In the genomic region with DNA sequence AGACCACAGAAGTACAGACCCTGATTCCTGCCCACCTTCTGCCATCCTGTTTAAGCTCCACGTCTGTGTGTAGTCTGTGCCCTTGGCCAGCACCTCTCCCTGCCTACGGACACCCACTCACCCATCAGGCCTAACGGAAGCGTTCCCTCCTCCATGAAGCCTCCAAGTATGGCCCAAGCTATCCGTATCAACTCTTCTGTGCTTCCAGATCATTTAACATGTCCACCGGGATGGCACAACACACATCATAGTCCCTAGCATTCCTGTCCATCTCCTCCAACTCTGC, we compare ENCODE assay signal across 10 cellular contexts. TPM values are rescaled to one million over a fixed set of nuclear protein-coding genes. Genes with fewer than 3 reads are reported as not detected.
DNase-seq lines count a peak whose midpoint lies in the region; ATAC-seq and TF ChIP-seq lines count a peak whose summit lies in the region.
"Had no signal": no experiment of that assay in that cellular context is flagged by ENCODE, and none has a peak within 500 bp of the region (broad histone marks: within the 10 kb centered on the region; RNA-seq: fewer than 3 reads in every experiment).

No MANE protein-coding gene starts in this region.

- no peak overlapping the region for H3K4me3 Mint-ChIP-seq in IgD-negative memory B cell

- H3K79me2 ChIP-seq in osteoblast (ENCODE audit: insufficient read depth, low read length), result peaks cover 96% of the 10 kb centered on the region

- H3K27me3 Mint-ChIP-seq in IgD-negative memory B cell, result no peaks in the 10 kb centered on the region

- H3K36me3 ChIP-seq in effector memory CD4-positive, alpha-beta T cell (ENCODE audit: control insufficient read depth, insufficient read depth, low read length), result peaks cover 30% of the 10 kb centered on the region
- peaks cover 72% of the 10 kb centered on the region for H3K36me3 ChIP-seq in osteoblast (ENCODE audit: insufficient read depth, low read length)

- POLR2A ChIA-PET in AG04450 (lab: Yijun Ruan, JAX), result interaction anchor here (0.6 to 6.6 kb wide), 3 partner anchors 9 to 1642 kb away, joined by 4 to 63 read pairs (median 7); a partner anchor contains a TSS

- H4K20me1 ChIP-seq in osteoblast (ENCODE audit: insufficient read depth, low read length), result peaks cover 79% of the 10 kb centered on the region

- H3K36me3 Mint-ChIP-seq in IgD-negative memory B cell, result peaks cover 4% of the 10 kb centered on the region

- peak overlapping the region in 2 of 3 donors; percentile 78 to 91 for H3K27ac Mint-ChIP-seq in IgD-negative memory B cell

- no peak overlapping the region for H2AFZ ChIP-seq in osteoblast (ENCODE audit: low read length)

- H3K9me3 ChIP-seq in AG04450 (ENCODE audit: control insufficient read depth, insufficient read depth, low read length), result no peaks in the 10 kb centered on the region; the same call in 1 of the 2 replicates
- no peaks in the 10 kb centered on the region for H3K9me3 ChIP-seq in effector memory CD4-positive, alpha-beta T cell (ENCODE audit: control insufficient read depth, low read length)
- H3K9me3 ChIP-seq in osteoblast (ENCODE audit: low read depth, low read length), result no peaks in the 10 kb centered on the region

- H3K27ac ChIP-seq in AG04450 (ENCODE audit: low read depth, low read length), result no peak overlapping the region
- H3K27ac ChIP-seq in effector memory CD4-positive, alpha-beta T cell (ENCODE audit: insufficient read depth, low read length, poor library complexity, severe bottlenecking), result peak overlapping the region; percentile 74
- peak overlapping the region; percentile 60 for H3K27ac ChIP-seq in osteoblast (ENCODE audit: low read depth, low read length)

- DNase-seq in AG04450 (ENCODE audit: low read depth, low spot score) (no peak), osteoblast (ENCODE audit: insufficient read length, low spot score, missing footprints) (peak; percentile 57), NCI-H2171 (lab: John Stamatoyannopoulos, UW) (no peak), NCI-H2196 (lab: John Stamatoyannopoulos, UW; ENCODE audit: unreplicated experiment) (no peak), HUDEP-2 (lab: John Stamatoyannopoulos, UW; ENCODE audit: unreplicated experiment in 76 of 76) (no peak)
- DNase-seq in effector memory CD4-positive, alpha-beta T cell, result no peak
- DNase-seq: activated gamma-delta T cell, NCI-H2107 had no signal

- ATAC-seq in HG03460 (IDR thresholded peaks at IDR 0.05; ENCODE audit: unreplicated experiment), result no peak

- H3K4me2 ChIP-seq in osteoblast (ENCODE audit: insufficient read depth, low read length), result peak overlapping the region; percentile 39

- H3K4me1 Mint-ChIP-seq in IgD-negative memory B cell, result peaks cover 22 to 67% (median 52%) of the 10 kb centered on the region in 3 donors

- H3K4me1 ChIP-seq in effector memory CD4-positive, alpha-beta T cell (ENCODE audit: control insufficient read depth, insufficient read depth, low read length, poor library complexity, severe bottlenecking), result peaks cover 81% of the 10 kb centered on the region
- peaks cover 77% of the 10 kb centered on the region for H3K4me1 ChIP-seq in osteoblast (ENCODE audit: insufficient read depth, low read length)

- H3K4me3 ChIP-seq in AG04450 (ENCODE audit: low read depth, low read length) (peak overlapping the region; percentile 22; the same call in 1 of the 2 replicates), osteoblast (ENCODE audit: insufficient read depth, low read length) (peak overlapping the region; percentile 16)
- H3K4me3 ChIP-seq in effector memory CD4-positive, alpha-beta T cell (ENCODE audit: insufficient read depth, low read depth, low read length, poor library complexity, severe bottlenecking), result no peak overlapping the region

- no peaks in the 10 kb centered on the region for H3K9me3 Mint-ChIP-seq in IgD-negative memory B cell

- TF ChIP-seq CTCF in AG04450 (IDR thresholded peaks at IDR 0.05; ENCODE audit: low read depth, low read length), result no peak
- TF ChIP-seq CTCF in osteoblast (IDR thresholded peaks at IDR 0.05; ENCODE audit: extremely low read depth, low read depth, low read length), result no peak

- CTCF ChIA-PET in AG04450 (lab: Charles Lee), result no interaction called here

- H3K27me3 ChIP-seq in AG04450 (ENCODE audit: control insufficient read depth, insufficient read depth, low read length), result no peaks in the 10 kb centered on the region
- no peaks in the 10 kb centered on the region for H3K27me3 ChIP-seq in effector memory CD4-positive, alpha-beta T cell (replicated peaks; ENCODE audit: control insufficient read depth, insufficient read depth, low read length, poor library complexity, severe bottlenecking)
- no peaks in the 10 kb centered on the region for H3K27me3 ChIP-seq in osteoblast (ENCODE audit: insufficient read depth, low read length)

RNA-seq across cellular contexts. Expression of a gene that starts 11.7 kb away (rescaled TPM):
- polyA plus RNA-seq in AG04450 (2011; rRNA removed) (722 and 735 TPM in 2 replicates), IgD-negative memory B cell (213 TPM)
- polyA minus RNA-seq in AG04450 (2011; rRNA and poly(A)+ RNA removed), result 648 and 799 TPM in 2 replicates
- 265 and 314 TPM in 2 replicates for total RNA-seq in osteoblast
